In the genomic region with DNA sequence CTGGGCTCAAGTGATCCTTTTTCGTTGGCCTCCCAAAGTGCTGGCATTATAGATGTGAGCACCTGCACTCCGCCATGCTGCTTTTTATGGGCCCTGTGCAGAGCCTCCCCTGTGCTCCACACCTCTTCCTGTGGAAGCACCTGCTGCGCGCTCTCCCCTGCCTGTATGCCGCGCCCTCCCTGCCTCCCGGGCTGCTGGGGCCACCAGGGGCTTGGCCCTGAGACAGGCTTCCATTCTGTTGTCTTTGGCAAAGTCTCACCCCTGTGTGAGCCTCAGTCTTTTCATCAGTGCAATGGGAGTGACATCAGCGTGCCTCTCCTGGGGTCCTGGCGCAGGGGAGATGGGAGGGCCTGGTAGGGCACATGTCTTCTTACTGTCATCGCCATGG, we compare ENCODE assay signal across 8 cellular contexts. TPM values are rescaled to one million over a fixed set of nuclear protein-coding genes. Genes with fewer than 3 reads are reported as not detected.
DNase-seq lines count a peak whose midpoint lies in the region; ATAC-seq and TF ChIP-seq lines count a peak whose summit lies in the region.

No MANE protein-coding gene starts in this region.

- CTCF ChIA-PET in AG04449 (lab: Yijun Ruan, JAX) = interaction anchor here (1.0 to 3.5 kb wide), 3 partner anchors 10 to 32 kb away, joined by 3 to 24 read pairs (median 11); no protein-coding TSS in a partner anchor

- H3K4me1 ChIP-seq in ascending aorta = peaks cover 20 to 39% of the 10 kb centered on the region in 2 donors
- peaks cover 41 to 49% of the 10 kb centered on the region in 2 donors for H3K4me1 ChIP-seq in mucosa of rectum (ENCODE audit: control insufficient read depth in 2 of 2, insufficient read depth in 2 of 2, low read length in 2 of 2)

- no peaks in the 10 kb centered on the region for H3K9me3 ChIP-seq in ascending aorta
- no peaks in the 10 kb centered on the region for H3K9me3 ChIP-seq in mucosa of rectum (ENCODE audit: control insufficient read depth in 2 of 2, low read length in 2 of 2)

- TF ChIP-seq CTCF in AG04449 (IDR thresholded peaks at IDR 0.05; ENCODE audit: insufficient read depth, low read length, missing control alignments) = no peak
- TF ChIP-seq CTCF in HL-60 (IDR thresholded peaks at IDR 0.05; ENCODE audit: insufficient read depth, low read length) = no peak
- no peak for TF ChIP-seq CTCF in ascending aorta (IDR thresholded peaks at IDR 0.05)

- POLR2A ChIA-PET in AG04449 (lab: Yijun Ruan, JAX) = no interaction called here

- H3K36me3 ChIP-seq in ascending aorta (peaks cover 39 to 51% of the 10 kb centered on the region in 2 donors), mucosa of rectum (ENCODE audit: control insufficient read depth in 2 of 2, insufficient read depth in 2 of 2, low read length in 2 of 2) (peaks cover 40 to 43% of the 10 kb centered on the region in 2 donors)

- DNase-seq in AG04449 (ENCODE audit: low read depth, low spot score) (no peak), HL-60 (ENCODE audit: low read depth in 1 of 2, low spot score in 1 of 2) (no peak), ascending aorta (ENCODE audit: low spot score in 2 of 2) (no peak), posterior cingulate gyrus (no peak), glomerular visceral epithelial cell (ENCODE audit: extremely low spot score) (no peak)

- H3K4me3 ChIP-seq in AG04449 (ENCODE audit: low read depth, low read length) (peak overlapping the region; percentile 70), HL-60 (replicated peaks; ENCODE audit: insufficient read depth, low read length) (peak overlapping the region; percentile 74), ascending aorta (peak overlapping the region; percentile 79 to 86), mucosa of rectum (ENCODE audit: low read length in 2 of 2) (peak overlapping the region; percentile 78 to 85)

- ATAC-seq in GM18868 (IDR thresholded peaks at IDR 0.05; ENCODE audit: unreplicated experiment) = no peak
- no peak for ATAC-seq in GM18867 (IDR thresholded peaks at IDR 0.05; ENCODE audit: unreplicated experiment)

- H3K27ac ChIP-seq in HL-60 (replicated peaks) (peak overlapping the region; percentile 89), ascending aorta (peak overlapping the region; percentile 94 to 99), mucosa of rectum (ENCODE audit: low read depth in 2 of 2, low read length in 2 of 2) (peak overlapping the region; percentile 99 to 100)

- H3K9ac ChIP-seq in mucosa of rectum (ENCODE audit: low read depth in 1 of 2, low read length in 2 of 2) = peak overlapping the region; percentile 88 to 94

- intact Hi-C loops in ascending aorta (cut with DNase I) = loop anchor here (1.0 to 5.0 kb wide), 2 partner anchors 78 to 216 kb away; a partner anchor contains a TSS
- intact Hi-C loops in posterior cingulate gyrus (cut with DNase I) = loop anchor here (5.0 to 10.0 kb wide), 2 partner anchors 81 to 158 kb away; a partner anchor contains a TSS

- H3K27me3 ChIP-seq in HL-60 (ENCODE audit: insufficient read depth, poor library complexity, severe bottlenecking) (no peaks in the 10 kb centered on the region), ascending aorta (no peaks in the 10 kb centered on the region), mucosa of rectum (ENCODE audit: control insufficient read depth in 2 of 2, insufficient read depth in 2 of 2, low read length in 2 of 2) (no peaks in the 10 kb centered on the region)

RNA-seq across cellular contexts. Expression of a gene that starts 1.3 kb away (rescaled TPM):
- total RNA-seq in ascending aorta = 156 TPM

RNA-seq across cellular contexts. Expression of a gene that starts 7.5 kb away (rescaled TPM):
- total RNA-seq in ascending aorta = 442 TPM

RNA-seq across cellular contexts. Expression of a gene that starts 9.1 kb away (rescaled TPM):
- total RNA-seq in ascending aorta = not detected

RNA-seq across cellular contexts. Expression of a gene that starts 28.2 kb away (rescaled TPM):
- total RNA-seq in ascending aorta = 307 TPM

RNA-seq across cellular contexts. Expression of a gene that starts 35.1 kb away (rescaled TPM):
- 232 TPM for total RNA-seq in ascending aorta
